28 cellular contexts compared by ENCODE assay signal in genomic region chr1:50481142-50481736, GRCh38. TPM values are rescaled to one million over a fixed set of nuclear protein-coding genes. Genes with fewer than 3 reads are reported as not detected.
"Had no signal": no experiment of that assay in that cellular context is flagged by ENCODE, and none has a peak within 500 bp of the region (broad histone marks: within the 10 kb centered on the region; RNA-seq: fewer than 3 reads in every experiment).

No MANE protein-coding gene starts in this region.

- H3K9ac ChIP-seq: KMS-11, SK-N-SH had no signal

- H3K27ac Mint-ChIP-seq: IgD-negative memory B cell; T-cell; T-helper 1 cell treated with Interleukin-12 subunit alpha and Interleukin-12 subunit beta and Interleukin-4 antibody, amounts not matched to agents 30 μg/mL and 1 μg/mL, for 36 hours had no signal

- H3K27ac ChIP-seq: KMS-11, RWPE1 had no signal

- H3K9me3 Mint-ChIP-seq: IgD-negative memory B cell; T-cell; T-helper 1 cell treated with Interleukin-12 subunit alpha and Interleukin-12 subunit beta and Interleukin-4 antibody, amounts not matched to agents 30 μg/mL and 1 μg/mL, for 36 hours had no signal

- H3K9me3 ChIP-seq: SK-N-SH had no signal

- H3K4me3 Mint-ChIP-seq: IgD-negative memory B cell; T-cell; T-helper 1 cell treated with Interleukin-12 subunit alpha and Interleukin-12 subunit beta and Interleukin-4 antibody, amounts not matched to agents 30 μg/mL and 1 μg/mL, for 36 hours had no signal

- DNase-seq: Kasumi-1, MM.1S, NCI-H1105, NCI-H1417, NCI-H1436 treated with DMSO at 0.1 percent for 48 hours, NCI-H1694, NCI-H187 treated with DMSO at 0.1 percent for 48 hours, NCI-H2029 treated with DMSO at 0.1 percent for 48 hours, NCI-H2107, NCI-H2227 treated with DMSO at 0.1 percent for 48 hours, NCI-H446 treated with DMSO at 0.1 percent for 48 hours, NCI-H510A treated with DMSO at 0.1 percent for 48 hours, NCI-H526, NCI-H774, PC-3, SHP77, SK-N-SH, SW 1271, T-cell had no signal

- ATAC-seq: HepG2, K562, Panc1, PC-3, T-cell had no signal

- H3K27me3 Mint-ChIP-seq: IgD-negative memory B cell, T-cell had no signal

- H3K4me2 ChIP-seq: KMS-11, SK-N-SH had no signal

- FAIRE-seq: HepG2, K562 had no signal

- H3K4me1 Mint-ChIP-seq: IgD-negative memory B cell, T-cell had no signal

- H3K4me3 ChIP-seq: K562 had no signal

RNA-seq across cellular contexts. Expression of gene DMRTA2, which starts 58.0 kb away (rescaled TPM):
- total RNA-seq: HepG2; HT1080; K562; PC-3; T-cell; T-helper 2 cell treated with Interferon-gamma antibody and Interleukin-4, amounts not matched to agents 100 ng/mL and 5 ng/mL, for 36 hours had no signal
- polyA plus RNA-seq: HepG2, IgD-negative memory B cell, K562 had no signal
